Comparison of ENCODE assay signal across 17 cellular contexts in the genomic region with DNA sequence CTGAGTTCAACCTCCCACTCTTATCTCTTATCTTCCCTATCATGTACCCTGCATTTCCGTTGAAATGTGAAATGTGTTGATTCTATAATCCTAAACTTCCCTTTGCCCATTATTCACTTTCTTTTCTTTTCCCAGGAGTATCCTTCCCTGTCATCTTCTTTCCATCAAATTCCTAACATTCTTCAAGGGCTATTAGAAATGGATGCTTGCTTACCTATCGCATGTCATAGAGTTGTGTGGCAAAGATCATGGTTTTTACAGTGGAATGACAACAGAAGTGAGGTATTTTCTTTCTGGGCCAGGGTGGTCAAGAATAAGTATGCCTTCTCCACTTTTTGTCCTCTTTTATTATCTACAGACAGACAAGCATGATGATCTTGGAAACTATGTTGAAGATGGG.
"Had no signal": no experiment of that assay in that cellular context is flagged by ENCODE, and none has a peak within 500 bp of the region (broad histone marks: within the 10 kb centered on the region; RNA-seq: fewer than 3 reads in every experiment).

No MANE protein-coding gene starts in this region.

- H3K79me2 ChIP-seq: hepatocyte had no signal

- ATAC-seq: activated naive CD8-positive, alpha-beta T cell treated with anti-CD3 and anti-CD28 coated beads, Interleukin-2, amount 50 U/mL, for 24 hours; activated T-helper 17 cell treated with anti-CD3 and anti-CD28 coated beads, Interleukin-2, amount 50 U/mL, for 72 hours; left ventricle myocardium superior; right cardiac atrium had no signal

- H3K9me3 Mint-ChIP-seq: activated naive CD4-positive, alpha-beta T cell treated with anti-CD3 and anti-CD28 coated beads for 36 hours; nephron had no signal

- H3K4me1 Mint-ChIP-seq: activated naive CD8-positive, alpha-beta T cell treated with anti-CD3 and anti-CD28 coated beads, Interleukin-2, amount 50 U/mL, for 24 hours; activated T-helper 17 cell treated with anti-CD3 and anti-CD28 coated beads, Interleukin-2, amount 50 U/mL, for 72 hours had no signal

- DNase-seq: activated CD4-positive, alpha-beta T cell treated with anti-CD3 and anti-CD28 coated beads, Interleukin-2, amount 50 U/mL, for 4 hours; activated CD4-positive, CD25-positive, alpha-beta regulatory T cell treated with anti-CD3 and anti-CD28 coated beads, Interleukin-2, amount 50 U/mL, for 72 hours; activated naive CD4-positive, alpha-beta T cell treated with anti-CD3 and anti-CD28 coated beads for 36 hours; activated naive CD8-positive, alpha-beta T cell treated with anti-CD3 and anti-CD28 coated beads, Interleukin-2, amount 50 U/mL, for 24 hours; erythroblast; left ventricle myocardium superior; mesenchymal stem cell; nucleus accumbens; right cardiac atrium; T-helper 1 cell; T1000 had no signal

- H3K4me3 Mint-ChIP-seq: activated naive CD4-positive, alpha-beta T cell treated with anti-CD3 and anti-CD28 coated beads for 36 hours; activated naive CD8-positive, alpha-beta T cell treated with anti-CD3 and anti-CD28 coated beads, Interleukin-2, amount 50 U/mL, for 24 hours; activated T-helper 17 cell treated with anti-CD3 and anti-CD28 coated beads, Interleukin-2, amount 50 U/mL, for 72 hours; nephron; stimulated activated naive CD8-positive, alpha-beta T cell treated with anti-CD3 and anti-CD28 coated beads, Interleukin-15, Interleukin-2, amounts not matched to agents 100 ng/mL and 50 ng/mL, for 24 hours had no signal

- H3K4me2 ChIP-seq: hepatocyte, smooth muscle cell had no signal

- H2AFZ ChIP-seq: hepatocyte had no signal

- H3K27me3 Mint-ChIP-seq: activated naive CD8-positive, alpha-beta T cell treated with anti-CD3 and anti-CD28 coated beads, Interleukin-2, amount 50 U/mL, for 24 hours; activated T-helper 17 cell treated with anti-CD3 and anti-CD28 coated beads, Interleukin-2, amount 50 U/mL, for 72 hours; stimulated activated naive CD8-positive, alpha-beta T cell treated with anti-CD3 and anti-CD28 coated beads, Interleukin-15, Interleukin-2, amounts not matched to agents 100 ng/mL and 50 ng/mL, for 24 hours had no signal

- H3K36me3 ChIP-seq: cardiac muscle cell had no signal

- H3K27ac ChIP-seq: cardiac muscle cell, hepatocyte had no signal

- H3K4me3 ChIP-seq: cardiac muscle cell, hepatocyte, smooth muscle cell had no signal

- H3K27ac Mint-ChIP-seq: activated naive CD4-positive, alpha-beta T cell treated with anti-CD3 and anti-CD28 coated beads for 36 hours; activated naive CD8-positive, alpha-beta T cell treated with anti-CD3 and anti-CD28 coated beads, Interleukin-2, amount 50 U/mL, for 24 hours; activated T-helper 17 cell treated with anti-CD3 and anti-CD28 coated beads, Interleukin-2, amount 50 U/mL, for 72 hours; nephron; stimulated activated naive CD8-positive, alpha-beta T cell treated with anti-CD3 and anti-CD28 coated beads, Interleukin-15, Interleukin-2, amounts not matched to agents 100 ng/mL and 50 ng/mL, for 24 hours had no signal

- H3K27me3 ChIP-seq: cardiac muscle cell, hepatocyte had no signal
